ENCODE assay signal across 9 cellular contexts in the genomic region with DNA sequence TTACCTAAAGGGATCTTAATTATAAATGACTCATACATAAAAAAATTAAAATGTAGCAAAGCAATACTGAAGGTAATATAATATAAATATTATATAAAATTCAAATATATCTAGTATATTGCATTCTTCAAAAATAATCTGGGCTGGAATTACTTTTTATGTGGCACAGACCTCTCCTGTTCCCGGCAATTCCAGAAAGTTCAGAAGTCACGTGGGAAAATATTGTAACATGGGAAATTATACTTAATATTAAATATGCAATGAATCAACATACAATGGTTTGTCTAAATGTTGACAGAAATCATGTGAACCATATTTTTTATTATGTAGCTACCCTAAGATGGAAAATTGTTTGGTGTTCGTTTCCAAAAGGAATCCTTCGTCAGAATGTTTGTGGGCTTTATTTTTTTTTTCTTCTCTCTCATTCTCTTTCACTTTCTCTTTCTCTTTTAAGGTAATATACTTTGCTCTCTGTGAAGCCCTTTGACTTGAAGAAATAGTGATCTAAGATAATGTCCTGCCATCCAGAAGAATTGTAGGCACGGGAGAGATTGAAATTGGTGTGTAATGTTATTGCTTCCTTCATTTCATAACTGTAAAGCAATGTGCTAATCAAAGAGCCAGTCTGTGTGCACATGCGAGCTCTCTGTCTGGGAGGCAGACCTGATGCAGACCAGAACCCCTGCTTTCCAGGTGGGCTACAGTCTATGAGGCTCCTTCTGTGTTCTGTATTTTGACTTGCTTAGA.
DNase-seq lines count a peak whose midpoint lies in the region; ATAC-seq and TF ChIP-seq lines count a peak whose summit lies in the region.
"Had no signal": no experiment of that assay in that cellular context is flagged by ENCODE, and none has a peak within 500 bp of the region (broad histone marks: within the 10 kb centered on the region; RNA-seq: fewer than 3 reads in every experiment).

No MANE protein-coding gene starts in this region.

- peaks cover 10% of the 10 kb centered on the region for H3K4me1 Mint-ChIP-seq in activated T-helper 17 cell treated with anti-CD3 and anti-CD28 coated beads, Interleukin-2, amount 50 U/mL, for 72 hours

- H3K4me2 ChIP-seq in GM23248 (ENCODE audit: unreplicated experiment), result peak overlapping the region; percentile 84

- intact Hi-C loops in A673 (cut with micrococcal nuclease; ENCODE audit: unreplicated experiment), result loop anchor here (5.0 to 10.0 kb wide), 2 partner anchors 285 to 867 kb away; no protein-coding TSS in a partner anchor

- H3K27ac ChIP-seq in A673 (ENCODE audit: low read depth, low read length, poor library complexity, severe bottlenecking) (peak overlapping the region; percentile 89), GM23248 (no peak overlapping the region)

- H3F3A ChIP-seq in GM23248 (ENCODE audit: insufficient read depth), result no peaks in the 10 kb centered on the region

- in situ Hi-C loops in GM23248 (cut with MboI), result no loop called here

- H3K27me3 ChIP-seq in A673 (replicated peaks; ENCODE audit: insufficient read depth, low read depth, low read length, poor library complexity), result no peaks in the 10 kb centered on the region
- H3K27me3 ChIP-seq in GM23248 (replicated peaks; ENCODE audit: insufficient read depth), result no peaks in the 10 kb centered on the region

- ATAC-seq in activated T-helper 17 cell treated with anti-CD3 and anti-CD28 coated beads, Interleukin-2, amount 50 U/mL, for 72 hours (replicated peaks), result no peak

- DNase-seq in A673 (ENCODE audit: low spot score), result peak; percentile 52
- peak; percentile 16 for DNase-seq in GM23248
- peak; percentile 4 for DNase-seq in medulla oblongata (ENCODE audit: extremely low spot score)
- DNase-seq in AML-193 (lab: John Stamatoyannopoulos, UW), result no peak
- no peak for DNase-seq in activated CD4-positive, CD25-positive, alpha-beta regulatory T cell treated with anti-CD3 and anti-CD28 coated beads, Interleukin-2, amount 50 U/mL, for 72 hours
- no peak for DNase-seq in NCI-H774 (lab: John Stamatoyannopoulos, UW)
- DNase-seq in effector CD8-positive, alpha-beta T cell (lab: John Stamatoyannopoulos, UW), result no peak
- DNase-seq: NCI-H1930 had no signal

- H3K9me3 ChIP-seq in A673 (ENCODE audit: low read depth, low read length, poor library complexity, severe bottlenecking) (no peaks in the 10 kb centered on the region), GM23248 (ENCODE audit: low read depth) (no peaks in the 10 kb centered on the region)

- no TSS peak for BruUV-seq in A673 (replicated peaks; lab: Mats Ljungman, UMichigan)

- peak overlapping the region; percentile 75 for H3K27ac Mint-ChIP-seq in activated T-helper 17 cell treated with anti-CD3 and anti-CD28 coated beads, Interleukin-2, amount 50 U/mL, for 72 hours

- H3K4me3 ChIP-seq in A673 (ENCODE audit: low read depth, low read length, poor library complexity, severe bottlenecking), result peak overlapping the region; percentile 27
- peak overlapping the region; percentile 68 for H3K4me3 ChIP-seq in GM23248

- no peak for TF ChIP-seq CTCF in A673 (conservative IDR thresholded peaks at IDR 0.05; ENCODE audit: low read depth, low read length)

- 4 to 7% methylated on average over 6 of the region's 6 CpGs for WGBS in GM23248 (ENCODE audit: low coverage in 1 of 2, low lambda C conversion rate in 2 of 2, missing lambda C conversion rate in 2 of 2), 2 experiments

- H3K36me3 ChIP-seq in A673 (ENCODE audit: insufficient read depth, low read length, poor library complexity, severe bottlenecking) (no peaks in the 10 kb centered on the region), GM23248 (ENCODE audit: low read depth) (no peaks in the 10 kb centered on the region)

- POLR2A ChIA-PET in A673 (lab: Charles Lee; ENCODE audit: low non-redundant PET), result interaction anchor here (0.7 kb wide), 1 partner anchor 156 kb away, joined by 4 read pairs; no protein-coding TSS in a partner anchor

- no peaks in the 10 kb centered on the region for H3K27me3 Mint-ChIP-seq in activated T-helper 17 cell treated with anti-CD3 and anti-CD28 coated beads, Interleukin-2, amount 50 U/mL, for 72 hours

- CTCF ChIA-PET in A673 (lab: Charles Lee), result no interaction called here

- no peaks in the 10 kb centered on the region for H3K79me2 ChIP-seq in GM23248 (ENCODE audit: insufficient read depth)

- no peaks in the 10 kb centered on the region for H4K20me1 ChIP-seq in GM23248 (ENCODE audit: insufficient read depth)

- no peaks in the 10 kb centered on the region for H3K9me2 ChIP-seq in GM23248 (ENCODE audit: insufficient read depth)

- peak overlapping the region; percentile 57 for H3K9ac ChIP-seq in GM23248

- H3K4me1 ChIP-seq in A673 (ENCODE audit: insufficient read depth, low read length, poor library complexity, severe bottlenecking), result peaks cover 72% of the 10 kb centered on the region
- H3K4me1 ChIP-seq in GM23248 (ENCODE audit: insufficient read depth), result peaks cover 7% of the 10 kb centered on the region; the same call in 1 of the 2 replicates

- no peaks in the 10 kb centered on the region for H3K36me3 Mint-ChIP-seq in activated T-helper 17 cell treated with anti-CD3 and anti-CD28 coated beads, Interleukin-2, amount 50 U/mL, for 72 hours (ENCODE audit: low read depth)

- H3K9me3 Mint-ChIP-seq in activated T-helper 17 cell treated with anti-CD3 and anti-CD28 coated beads, Interleukin-2, amount 50 U/mL, for 72 hours, result peaks cover 9% of the 10 kb centered on the region

- H2AFZ ChIP-seq in GM23248, result peak overlapping the region; percentile 86

- peak overlapping the region; percentile 77 for H3K4me3 Mint-ChIP-seq in activated T-helper 17 cell treated with anti-CD3 and anti-CD28 coated beads, Interleukin-2, amount 50 U/mL, for 72 hours

Comparison
In these comparisons a context has a peak if more than half of its experiments do, and no peak if none do; other contexts are left out.
1. DNase-seq: peak in A673 (single experiment), GM23248 (single experiment) and medulla oblongata (single experiment); none in AML-193 (0 of 2), activated CD4-positive, CD25-positive, alpha-beta regulatory T cell treated with anti-CD3 and anti-CD28 coated beads, Interleukin-2, amount 50 U/mL, for 72 hours (single experiment), NCI-H774 (single experiment) and effector CD8-positive, alpha-beta T cell (single experiment).